Comparison of ENCODE assay signal across 24 cellular contexts in the genomic region with DNA sequence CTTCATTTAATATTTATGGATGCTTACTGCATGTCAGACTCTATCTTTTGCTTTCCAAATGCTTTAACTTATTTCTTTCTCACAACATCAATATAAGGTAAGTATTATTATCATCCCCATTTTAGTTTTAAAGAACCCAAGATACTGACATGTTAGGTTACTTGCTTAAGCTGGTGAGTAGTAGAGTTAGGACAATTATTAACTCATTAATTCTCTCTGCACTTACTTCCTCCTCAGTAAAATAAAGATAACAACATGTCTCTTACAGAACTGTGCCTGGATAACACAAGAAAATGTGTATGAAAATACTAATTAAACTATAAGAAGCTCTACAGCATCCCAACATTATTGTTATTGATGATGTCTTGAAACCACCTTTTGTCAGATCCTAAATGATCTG.
"Had no signal": no experiment of that assay in that cellular context is flagged by ENCODE, and none has a peak within 500 bp of the region (broad histone marks: within the 10 kb centered on the region; RNA-seq: fewer than 3 reads in every experiment).

No MANE protein-coding gene starts in this region.

- H3K4me1 Mint-ChIP-seq: naive thymus-derived CD8-positive, alpha-beta T cell; stimulated activated effector memory CD8-positive, alpha-beta T cell treated with anti-CD3 and anti-CD28 coated beads, Interleukin-12 subunit alpha, Interleukin-12 subunit beta, amount 100 ng/mL, for 72 hours; stimulated activated naive B cell treated with anti-CD40 and anti-IgM and Interleukin-4, amounts not matched to agents 10 μg/mL and 1 μg/mL and 100 μg/mL, for 72 hours had no signal

- H3K36me3 Mint-ChIP-seq: naive thymus-derived CD8-positive, alpha-beta T cell; natural killer cell treated with Interleukin-12 subunit alpha and Interleukin-12 subunit beta and Interleukin-15 and Interleukin-18, amount 100 ng/mL, for 72 hours; stimulated activated effector memory CD8-positive, alpha-beta T cell treated with anti-CD3 and anti-CD28 coated beads, Interleukin-12 subunit alpha, Interleukin-12 subunit beta, amount 100 ng/mL, for 72 hours; stimulated activated naive B cell treated with anti-CD40 and anti-IgM and Interleukin-4, amounts not matched to agents 10 μg/mL and 1 μg/mL and 100 μg/mL, for 72 hours had no signal

- DNase-seq: naive thymus-derived CD8-positive, alpha-beta T cell; nucleus accumbens; pancreas; right cardiac atrium; right lobe of liver; sigmoid colon; small intestine; stimulated activated CD4-positive, alpha-beta T cell treated with anti-CD3 and anti-CD28 coated beads, Interleukin-15, amount 100 ng/mL, for 24 hours; stimulated activated CD4-positive, alpha-beta T cell treated with anti-CD3 and anti-CD28 coated beads, Interleukin-2, amount 100 ng/mL, for 24 hours; stimulated activated CD4-positive, alpha-beta T cell treated with anti-CD3 and anti-CD28 coated beads, Interleukin-2, amount 100 ng/mL, for 48 hours; stimulated activated CD4-positive, alpha-beta T cell treated with anti-CD3 and anti-CD28 coated beads, Interleukin-4, amount 100 ng/mL, for 24 hours; stimulated activated naive B cell treated with anti-CD40 and anti-IgM and Interleukin-4, amounts not matched to agents 10 μg/mL and 1 μg/mL and 100 μg/mL, for 72 hours; stimulated activated naive CD4-positive, alpha-beta T cell treated with Interleukin-2 at 50 U/mL for 16 hours; stomach; thyroid gland; trophoblast cell; upper lobe of left lung had no signal

- H3K27ac Mint-ChIP-seq: naive thymus-derived CD8-positive, alpha-beta T cell; natural killer cell treated with Interleukin-12 subunit alpha and Interleukin-12 subunit beta and Interleukin-15 and Interleukin-18, amount 100 ng/mL, for 72 hours; stimulated activated effector memory CD8-positive, alpha-beta T cell treated with anti-CD3 and anti-CD28 coated beads, Interleukin-12 subunit alpha, Interleukin-12 subunit beta, amount 100 ng/mL, for 72 hours; stimulated activated naive B cell treated with anti-CD40 and anti-IgM and Interleukin-4, amounts not matched to agents 10 μg/mL and 1 μg/mL and 100 μg/mL, for 72 hours; stimulated activated naive CD8-positive, alpha-beta T cell treated with anti-CD3 and anti-CD28 coated beads, Interleukin-15, Interleukin-2, amounts not matched to agents 100 ng/mL and 50 ng/mL, for 24 hours had no signal

- H3K4me3 Mint-ChIP-seq: naive thymus-derived CD8-positive, alpha-beta T cell; natural killer cell treated with Interleukin-12 subunit alpha and Interleukin-12 subunit beta and Interleukin-15 and Interleukin-18, amount 100 ng/mL, for 72 hours; stimulated activated effector memory CD8-positive, alpha-beta T cell treated with anti-CD3 and anti-CD28 coated beads, Interleukin-12 subunit alpha, Interleukin-12 subunit beta, amount 100 ng/mL, for 72 hours; stimulated activated naive B cell treated with anti-CD40 and anti-IgM and Interleukin-4, amounts not matched to agents 10 μg/mL and 1 μg/mL and 100 μg/mL, for 72 hours; stimulated activated naive CD8-positive, alpha-beta T cell treated with anti-CD3 and anti-CD28 coated beads, Interleukin-15, Interleukin-2, amounts not matched to agents 100 ng/mL and 50 ng/mL, for 24 hours had no signal

- H3K4me3 ChIP-seq: pancreas, prostate gland, right lobe of liver, sigmoid colon, stomach, thoracic aorta, thyroid gland, tibial nerve, upper lobe of left lung, vagina had no signal

- H3K27me3 Mint-ChIP-seq: naive thymus-derived CD8-positive, alpha-beta T cell; natural killer cell treated with Interleukin-12 subunit alpha and Interleukin-12 subunit beta and Interleukin-15 and Interleukin-18, amount 100 ng/mL, for 72 hours; stimulated activated naive B cell treated with anti-CD40 and anti-IgM and Interleukin-4, amounts not matched to agents 10 μg/mL and 1 μg/mL and 100 μg/mL, for 72 hours; stimulated activated naive CD8-positive, alpha-beta T cell treated with anti-CD3 and anti-CD28 coated beads, Interleukin-15, Interleukin-2, amounts not matched to agents 100 ng/mL and 50 ng/mL, for 24 hours had no signal
